ENCODE assay signal across 17 cellular contexts in the genomic region with DNA sequence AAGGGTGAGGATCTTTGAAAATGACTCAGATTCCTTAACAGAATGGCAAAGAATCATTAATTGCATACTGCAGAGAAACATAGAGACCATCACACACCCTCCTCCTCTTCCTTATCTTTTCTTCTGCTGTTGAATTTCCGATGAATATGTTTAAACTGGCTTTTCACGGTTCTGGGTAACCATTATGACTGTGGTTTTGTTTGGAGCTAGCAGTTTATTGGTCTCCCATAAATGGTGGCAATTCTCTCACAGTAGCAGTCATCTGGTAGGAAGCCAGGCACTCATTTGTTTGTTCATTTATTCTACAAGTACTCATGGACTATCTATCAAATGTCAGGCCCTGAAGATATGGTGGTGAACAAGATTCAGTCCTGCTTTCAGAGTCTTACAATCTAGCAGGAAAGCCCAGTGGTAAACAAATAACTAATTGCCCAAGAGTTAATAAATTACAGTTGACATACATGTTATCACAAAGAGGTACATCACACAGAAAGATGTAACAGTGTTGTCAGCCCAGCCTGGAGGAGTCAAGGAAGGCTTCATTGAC.
DNase-seq lines count a peak whose midpoint lies in the region; ATAC-seq, FAIRE-seq and TF ChIP-seq lines count a peak whose summit lies in the region.
"Had no signal": no experiment of that assay in that cellular context is flagged by ENCODE, and none has a peak within 500 bp of the region (broad histone marks: within the 10 kb centered on the region; RNA-seq: fewer than 3 reads in every experiment).

No MANE protein-coding gene starts in this region.

- no peaks in the 10 kb centered on the region for H3K79me2 ChIP-seq in astrocyte (ENCODE audit: insufficient read depth, low read length)

- DNase-seq in GM12891 (ENCODE audit: insufficient read length, low spot score) (no peak), M059J (ENCODE audit: low read depth) (peak; percentile 21), astrocyte (ENCODE audit: low read depth) (peak; percentile 49), GM13976 (ENCODE audit: low spot score) (no peak)
- DNase-seq: CD4-positive, alpha-beta T cell; GF-D8; KBM-7; NCI-H1417; NCI-H187 treated with DMSO at 0.1 percent for 48 hours; NCI-H2227 treated with DMSO at 0.1 percent for 48 hours had no signal

- H4K20me1 ChIP-seq in astrocyte (ENCODE audit: insufficient read depth, low read length), result no peaks in the 10 kb centered on the region

- H3K27ac Mint-ChIP-seq in astrocyte (ENCODE audit: unreplicated experiment) (no peak overlapping the region), nephron (peak overlapping the region in 2 of 3 experiments; percentile 24 to 50)
- H3K27ac Mint-ChIP-seq: CD4-positive, alpha-beta T cell had no signal

- H3K36me3 Mint-ChIP-seq in astrocyte (ENCODE audit: low read depth, unreplicated experiment), result no peaks in the 10 kb centered on the region
- no peaks in the 10 kb centered on the region for H3K36me3 Mint-ChIP-seq in nephron (ENCODE audit: low read depth)

- H3K9me3 Mint-ChIP-seq in astrocyte (ENCODE audit: unreplicated experiment) (no peaks in the 10 kb centered on the region), nephron (no peaks in the 10 kb centered on the region)
- H3K9me3 Mint-ChIP-seq: CD4-positive, alpha-beta T cell had no signal

- no peak overlapping the region for H3K27ac ChIP-seq in astrocyte (ENCODE audit: low read depth, low read length)
- H3K27ac ChIP-seq: SJCRH30 had no signal

- H3K4me1 ChIP-seq in astrocyte (ENCODE audit: insufficient read depth, low read length), result peaks cover 4% of the 10 kb centered on the region
- H3K4me1 ChIP-seq: HAP-1 had no signal

- H3K4me3 ChIP-seq in astrocyte (ENCODE audit: insufficient read depth, low read depth, low read length), result no peak overlapping the region
- H3K4me3 ChIP-seq: GM12878, HAP-1, SJCRH30 had no signal

- no peak overlapping the region for H3K9ac ChIP-seq in astrocyte (ENCODE audit: low read length)

- H3K27me3 Mint-ChIP-seq in astrocyte (ENCODE audit: low read depth, unreplicated experiment) (peaks cover 4% of the 10 kb centered on the region), nephron (ENCODE audit: low read depth) (no peaks in the 10 kb centered on the region)

- no peak overlapping the region for H2AFZ ChIP-seq in astrocyte (ENCODE audit: low read depth, low read length)

- no peak for TF ChIP-seq CTCF in astrocyte (IDR thresholded peaks at IDR 0.05; ENCODE audit: insufficient read depth, low read depth, low read length)
- TF ChIP-seq CTCF in nephron (IDR thresholded peaks at IDR 0.05; ENCODE audit: unreplicated experiment in 3 of 3), result no peak
- no peak for TF ChIP-seq CTCF in GM13976 (IDR thresholded peaks at IDR 0.05; ENCODE audit: borderline replicate concordance, control extremely low read depth, extremely low read depth, insufficient read depth, missing control alignments)

- no peak overlapping the region for H3K4me2 ChIP-seq in astrocyte (ENCODE audit: low read length)

- H3K9me3 ChIP-seq in astrocyte (ENCODE audit: insufficient read depth, low read depth, low read length), result no peaks in the 10 kb centered on the region
- H3K9me3 ChIP-seq: HAP-1, SJCRH30 had no signal

- H3K36me3 ChIP-seq in astrocyte (ENCODE audit: insufficient read depth, low read length), result no peaks in the 10 kb centered on the region
- H3K36me3 ChIP-seq: HAP-1, SJCRH30 had no signal

- ATAC-seq in HG02588 (IDR thresholded peaks at IDR 0.05; ENCODE audit: unreplicated experiment) (no peak), HG03432 (IDR thresholded peaks at IDR 0.05; ENCODE audit: unreplicated experiment) (no peak)
- ATAC-seq: GM12878, HepG2 had no signal

- no peaks in the 10 kb centered on the region for H3K27me3 ChIP-seq in astrocyte (ENCODE audit: insufficient read depth, low read length)
- H3K27me3 ChIP-seq: SJCRH30 had no signal

- H3K4me1 Mint-ChIP-seq in astrocyte (ENCODE audit: low read depth, unreplicated experiment), result peaks cover 14% of the 10 kb centered on the region
- H3K4me1 Mint-ChIP-seq in nephron, result peaks cover 44% of the 10 kb centered on the region

- no peak for TF ChIP-seq POLR2A in GM12891 (IDR thresholded peaks at IDR 0.05; ENCODE audit: low read depth, low read length)

- in situ Hi-C loops in GM13976 (cut with MboI; ENCODE audit: low sequenced_read_pairs, unreplicated experiment), result no loop called here

- peak; percentile 57 for FAIRE-seq in GM12891 (lab: Jason Lieb, UNC)
- FAIRE-seq in astrocyte (lab: Jason Lieb, UNC), result no peak
- FAIRE-seq: GM12878, HepG2 had no signal

- H3K4me3 Mint-ChIP-seq in astrocyte (ENCODE audit: unreplicated experiment) (no peak overlapping the region), nephron (no peak overlapping the region)
- H3K4me3 Mint-ChIP-seq: CD4-positive, alpha-beta T cell had no signal

TF ChIP-seq in GM12891, 5 proteins besides CTCF, POLR2A, EP300 and RAD21:
- TF ChIP-seq PAX5 (IDR thresholded peaks at IDR 0.05; ENCODE audit: insufficient read depth, low read length, severe bottlenecking), result no peak
- TF ChIP-seq SPI1 (IDR thresholded peaks at IDR 0.05; ENCODE audit: low read depth, low read length), result no peak
- no peak for TF ChIP-seq POU2F2 (IDR thresholded peaks at IDR 0.05; ENCODE audit: low read depth, low read length)
- no peak for TF ChIP-seq TAF1 (IDR thresholded peaks at IDR 0.05; ENCODE audit: low read depth, low read length)
- no peak for TF ChIP-seq POLR2AphosphoS5 (IDR thresholded peaks at IDR 0.05; ENCODE audit: low read depth, low read length)

Comparison
In these comparisons a context has a peak if more than half of its experiments do, and no peak if none do; other contexts are left out.
1. DNase-seq: peak in M059J (single experiment) and astrocyte (single experiment); none in GM12891 (single experiment) and GM13976 (single experiment).